Comparison of ENCODE assay signal across 26 cellular contexts in genomic region chr7:51108134-51108533, GRCh38.
"Had no signal": no experiment of that assay in that cellular context is flagged by ENCODE, and none has a peak within 500 bp of the region (broad histone marks: within the 10 kb centered on the region; RNA-seq: fewer than 3 reads in every experiment).

No MANE protein-coding gene starts in this region.

- H3K36me3 ChIP-seq: adrenal gland, left ventricle myocardium inferior, right atrium auricular region, spleen, thoracic aorta, vagina had no signal

- H3K27me3 Mint-ChIP-seq: activated CD4-positive, alpha-beta T cell treated with anti-CD3 and anti-CD28 coated beads, Interleukin-2, amount 10 ng/mL, durations not matched to agents 7 days and 5 days; activated naive CD8-positive, alpha-beta T cell treated with anti-CD3 and anti-CD28 coated beads for 36 hours had no signal

- H3K9me3 Mint-ChIP-seq: activated CD4-positive, alpha-beta T cell treated with anti-CD3 and anti-CD28 coated beads, Interleukin-2, amount 10 ng/mL, durations not matched to agents 7 days and 5 days; activated naive CD4-positive, alpha-beta T cell treated with anti-CD3 and anti-CD28 coated beads for 36 hours; activated naive CD8-positive, alpha-beta T cell treated with anti-CD3 and anti-CD28 coated beads for 36 hours; T-helper 2 cell treated with Interferon-gamma antibody and Interleukin-4, amounts not matched to agents 5 μg/mL and 100 μg/mL, for 36 hours had no signal

- H3K36me3 Mint-ChIP-seq: activated naive CD8-positive, alpha-beta T cell treated with anti-CD3 and anti-CD28 coated beads for 36 hours; naive thymus-derived CD4-positive, alpha-beta T cell had no signal

- H3K27ac ChIP-seq: adrenal gland, body of pancreas, epithelial cell of prostate, left ventricle myocardium inferior, parathyroid adenoma, psoas muscle, right atrium auricular region, spleen, thoracic aorta, vagina had no signal

- DNase-seq: activated CD4-positive, alpha-beta T cell treated with anti-CD3 and anti-CD28 coated beads, Interleukin-2, amount 10 ng/mL, durations not matched to agents 7 days and 5 days; activated effector memory CD4-positive, alpha-beta T cell treated with anti-CD3 and anti-CD28 coated beads, Interleukin-2, amount 50 U/mL, for 16 hours; activated naive CD4-positive, alpha-beta T cell treated with anti-CD3 and anti-CD28 coated beads for 36 hours; activated naive CD8-positive, alpha-beta T cell treated with anti-CD3 and anti-CD28 coated beads for 36 hours; activated T-cell treated with anti-CD3 and anti-CD28 coated beads for 4 hours; adrenal gland; aorta; body of pancreas; dermis blood vessel endothelial cell; effector CD4-positive, alpha-beta T cell; left ventricle myocardium inferior; naive thymus-derived CD4-positive, alpha-beta T cell; nucleus accumbens; psoas muscle; spleen; stimulated activated naive CD4-positive, alpha-beta T cell treated with Interleukin-2 at 50 U/mL for 16 hours; T-helper 1 cell; trophoblast cell had no signal

- H3K4me3 ChIP-seq: adrenal gland, body of pancreas, left ventricle myocardium inferior, lung, psoas muscle, right atrium auricular region, spleen, thoracic aorta, vagina had no signal

- H3K9ac ChIP-seq: parathyroid adenoma had no signal

- ATAC-seq: activated CD4-positive, CD25-positive, alpha-beta regulatory T cell treated with anti-CD3 and anti-CD28 coated beads, Interleukin-2, amount 50 U/mL, for 24 hours; body of pancreas; naive thymus-derived CD4-positive, alpha-beta T cell; psoas muscle had no signal

- H3K4me1 Mint-ChIP-seq: activated CD4-positive, alpha-beta T cell treated with anti-CD3 and anti-CD28 coated beads, Interleukin-2, amount 10 ng/mL, durations not matched to agents 7 days and 5 days; activated naive CD8-positive, alpha-beta T cell treated with anti-CD3 and anti-CD28 coated beads for 36 hours; naive thymus-derived CD4-positive, alpha-beta T cell had no signal

- H3K27ac Mint-ChIP-seq: activated CD4-positive, alpha-beta T cell treated with anti-CD3 and anti-CD28 coated beads, Interleukin-2, amount 10 ng/mL, durations not matched to agents 7 days and 5 days; activated naive CD4-positive, alpha-beta T cell treated with anti-CD3 and anti-CD28 coated beads for 36 hours; activated naive CD8-positive, alpha-beta T cell treated with anti-CD3 and anti-CD28 coated beads for 36 hours; naive thymus-derived CD4-positive, alpha-beta T cell; T-helper 2 cell treated with Interferon-gamma antibody and Interleukin-4, amounts not matched to agents 5 μg/mL and 100 μg/mL, for 36 hours had no signal

- H3K27me3 ChIP-seq: adrenal gland, body of pancreas, right atrium auricular region, spleen, vagina had no signal

- H3K79me2 ChIP-seq: parathyroid adenoma had no signal

- H3K4me3 Mint-ChIP-seq: activated CD4-positive, alpha-beta T cell treated with anti-CD3 and anti-CD28 coated beads, Interleukin-2, amount 10 ng/mL, durations not matched to agents 7 days and 5 days; activated naive CD4-positive, alpha-beta T cell treated with anti-CD3 and anti-CD28 coated beads for 36 hours; activated naive CD8-positive, alpha-beta T cell treated with anti-CD3 and anti-CD28 coated beads for 36 hours; naive thymus-derived CD4-positive, alpha-beta T cell; T-helper 2 cell treated with Interferon-gamma antibody and Interleukin-4, amounts not matched to agents 5 μg/mL and 100 μg/mL, for 36 hours had no signal

- H3K4me1 ChIP-seq: adrenal gland, parathyroid adenoma, psoas muscle, right atrium auricular region, spleen, vagina had no signal
